Comparison of ENCODE assay signal across 8 cellular contexts in genomic region chr1:149850732-149851345, GRCh38. TPM values are rescaled to one million over a fixed set of nuclear protein-coding genes. Genes with fewer than 3 reads are reported as not detected.
A peak's percentile ranks its signal among the peaks of the same experiment; 100 is the strongest.
DNase-seq lines count a peak whose midpoint lies in the region; ATAC-seq, FAIRE-seq and TF ChIP-seq lines count a peak whose summit lies in the region.
"Not testable (repeated sequence)": the region's sequence is repeated elsewhere in the genome, so short reads cannot be mapped to it uniquely, and the experiment has no call there.

No MANE protein-coding gene starts in this region.

- TF ChIP-seq CTCF in Calu3 (IDR thresholded peaks at IDR 0.05; ENCODE audit: unreplicated experiment); activated B cell treated with CpG ODN at 0.5 μM for 24 hours (IDR thresholded peaks at IDR 0.05); pancreas (IDR thresholded peaks at IDR 0.05): not testable (repeated sequence)

- H3K9me3 ChIP-seq in pancreas: not testable (repeated sequence)

- CTCF ChIA-PET in Calu3 (lab: Charles Lee); activated B cell treated with CpG ODN at 0.5 μM for 24 hours (lab: Charles Lee): not testable (repeated sequence)

- H3K36me3 ChIP-seq in pancreas: not testable (repeated sequence)

- FAIRE-seq in pancreas (lab: Jason Lieb, UNC): not testable (repeated sequence)

- H3K4me1 ChIP-seq in pancreas: peaks cover 5 to 20% (median 17%) of the 10 kb centered on the region in 3 donors

- H3K36me3 Mint-ChIP-seq in Calu3 (ENCODE audit: insufficient read depth, unreplicated experiment): peaks cover 41% of the 10 kb centered on the region
- H3K36me3 Mint-ChIP-seq in activated B cell treated with CpG ODN at 0.5 μM for 24 hours (ENCODE audit: low read depth): peaks cover 20% of the 10 kb centered on the region

- not testable (repeated sequence) for H3K27ac Mint-ChIP-seq in Calu3 (ENCODE audit: unreplicated experiment); activated B cell treated with CpG ODN at 0.5 μM for 24 hours

- not testable (repeated sequence) for DNase-seq in Calu3; activated B cell treated with CpG ODN at 0.5 μM for 24 hours; Right ventricle myocardium inferior (ENCODE audit: missing footprints); pancreas

- ATAC-seq in GM19025 (IDR thresholded peaks at IDR 0.05; ENCODE audit: low read depth, unreplicated experiment): peak; percentile 45
- peak; percentile 62 for ATAC-seq in GM21529 (IDR thresholded peaks at IDR 0.05; ENCODE audit: unreplicated experiment)
- ATAC-seq in HG02938 (IDR thresholded peaks at IDR 0.05; ENCODE audit: unreplicated experiment): peak; percentile 66
- ATAC-seq in HG03439 (IDR thresholded peaks at IDR 0.05; ENCODE audit: unreplicated experiment): peak; percentile 59
- peak; percentile 69 for ATAC-seq in activated B cell treated with CpG ODN at 0.5 μM for 24 hours (ENCODE audit: low read depth)
- peak; percentile 89 for ATAC-seq in Right ventricle myocardium inferior
- peak; percentile 75 to 86 (median 82) for ATAC-seq in pancreas

- intact Hi-C loops in Calu3 (cut with micrococcal nuclease; ENCODE audit: unreplicated experiment); activated B cell treated with CpG ODN at 0.5 μM for 24 hours (cut with micrococcal nuclease); Right ventricle myocardium inferior (cut with DNase I); pancreas (cut with DNase I): not testable (repeated sequence)

- POLR2A ChIA-PET in activated B cell treated with CpG ODN at 0.5 μM for 24 hours (lab: Charles Lee): interaction anchor here (8.0 kb wide), 1 partner anchor 35 kb away, joined by 311 read pairs; a partner anchor contains a TSS

- not testable (repeated sequence) for H3K9me3 Mint-ChIP-seq in Calu3 (ENCODE audit: low read depth, unreplicated experiment); activated B cell treated with CpG ODN at 0.5 μM for 24 hours

- H3K4me1 Mint-ChIP-seq in Calu3 (ENCODE audit: low read depth, unreplicated experiment) (peaks cover 39% of the 10 kb centered on the region), activated B cell treated with CpG ODN at 0.5 μM for 24 hours (peaks cover 40% of the 10 kb centered on the region)

- not testable (repeated sequence) for H3K27me3 Mint-ChIP-seq in Calu3 (ENCODE audit: unreplicated experiment); activated B cell treated with CpG ODN at 0.5 μM for 24 hours

- BruUV-seq in Calu3 (replicated peaks; lab: Mats Ljungman, UMichigan): TSS peak; percentile 77

- not testable (repeated sequence) for H3K27ac ChIP-seq in pancreas

- WGBS in pancreas, 2 donors: no CpG with 5 or more reads among the region's 62 CpGs

- H3K4me3 Mint-ChIP-seq in Calu3 (ENCODE audit: low read depth, unreplicated experiment); activated B cell treated with CpG ODN at 0.5 μM for 24 hours: not testable (repeated sequence)

- H3K4me3 ChIP-seq in pancreas: not testable (repeated sequence)

- H3K27me3 ChIP-seq in pancreas: not testable (repeated sequence)

RNA-seq across cellular contexts. Expression of gene BOLA1, which starts 48.5 kb away (rescaled TPM):
- 13.5 and 15.5 TPM in 2 replicates for total RNA-seq in Calu3 (2022)
- 10.2 and 11.6 TPM in 2 replicates for total RNA-seq in activated B cell treated with CpG ODN at 0.5 μM for 24 hours
- 15.3 TPM for total RNA-seq in Right ventricle myocardium inferior
- total RNA-seq in pancreas: 1 to 10 TPM; 7.0 to 8.8 (median 8.5) TPM
- 10 to 100 TPM; 19.6 to 24.1 TPM for polyA plus RNA-seq in pancreas
